Comparison of ENCODE assay signal across 8 cellular contexts in the genomic region with DNA sequence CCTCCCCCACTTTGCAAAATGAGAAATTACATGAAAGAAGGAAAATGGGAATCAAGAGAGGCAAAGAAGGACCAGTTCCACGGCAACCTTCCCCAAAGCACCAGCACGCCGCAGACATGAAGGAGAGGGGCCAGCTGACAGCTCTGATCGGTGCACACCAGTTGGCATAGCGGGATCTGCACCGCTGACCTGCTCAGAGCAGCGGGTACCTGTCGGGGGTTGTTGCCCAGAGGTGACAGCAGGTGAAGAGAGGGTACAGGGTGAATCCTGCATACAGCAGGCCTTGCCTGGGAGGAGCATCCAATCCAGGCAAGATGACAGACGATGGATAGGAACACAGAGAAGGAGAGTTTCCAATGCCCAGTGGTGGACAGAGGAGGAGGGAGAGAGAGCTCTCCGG. TPM values are rescaled to one million over a fixed set of nuclear protein-coding genes. Genes with fewer than 3 reads are reported as not detected.
DNase-seq lines count a peak whose midpoint lies in the region; ATAC-seq and TF ChIP-seq lines count a peak whose summit lies in the region.
"Had no signal": no experiment of that assay in that cellular context is flagged by ENCODE, and none has a peak within 500 bp of the region (broad histone marks: within the 10 kb centered on the region; RNA-seq: fewer than 3 reads in every experiment).

No MANE protein-coding gene starts in this region.

- H3K4me2 ChIP-seq in mesenchymal stem cell (ENCODE audit: low read length, poor library complexity, severe bottlenecking) = no peak overlapping the region

- H3K9me3 ChIP-seq in adipocyte (ENCODE audit: control insufficient read depth, low read length) = no peaks in the 10 kb centered on the region
- no peaks in the 10 kb centered on the region for H3K9me3 ChIP-seq in mesenchymal stem cell (ENCODE audit: control insufficient read depth, low read length)
- H3K9me3 ChIP-seq in suprapubic skin = no peaks in the 10 kb centered on the region

- H3K4ac ChIP-seq in mesenchymal stem cell (ENCODE audit: low read depth in 1 of 2, low read length in 2 of 2) = peak overlapping the region in 1 of 2 experiments; percentile 64

- H3K36me3 ChIP-seq in adipocyte (ENCODE audit: control insufficient read depth, insufficient read depth, low read length, severe bottlenecking) (peaks cover 12% of the 10 kb centered on the region), mesenchymal stem cell (ENCODE audit: control insufficient read depth in 1 of 2, insufficient read depth in 2 of 2, low read depth in 1 of 2, low read length in 2 of 2) (peaks cover 11 to 24% of the 10 kb centered on the region in 2 experiments), suprapubic skin (no peaks in the 10 kb centered on the region)
- H3K36me3 ChIP-seq: cardiac muscle cell had no signal

- H2BK5ac ChIP-seq in mesenchymal stem cell (ENCODE audit: low read depth, low read length, poor library complexity, severe bottlenecking) = peak overlapping the region; percentile 36

- no peak overlapping the region for H4K8ac ChIP-seq in mesenchymal stem cell (ENCODE audit: low read length)

- peaks cover 47% of the 10 kb centered on the region for H3K4me1 ChIP-seq in adipocyte (ENCODE audit: control insufficient read depth, insufficient read depth, low read length)
- H3K4me1 ChIP-seq in mesenchymal stem cell (ENCODE audit: control insufficient read depth, insufficient read depth, low read depth, low read length) = peaks cover 62% of the 10 kb centered on the region
- peaks cover 77% of the 10 kb centered on the region for H3K4me1 ChIP-seq in suprapubic skin

- no peak overlapping the region for H2BK120ac ChIP-seq in mesenchymal stem cell (ENCODE audit: low read depth, low read length)

- peak overlapping the region; percentile 76 for H3K9ac ChIP-seq in adipocyte (ENCODE audit: low read length)
- H3K9ac ChIP-seq in mesenchymal stem cell (ENCODE audit: low read length) = peak overlapping the region; percentile 88

- H3K27me3 ChIP-seq in adipocyte (replicated peaks; ENCODE audit: control insufficient read depth, insufficient read depth, low read length) (no peaks in the 10 kb centered on the region), mesenchymal stem cell (ENCODE audit: control insufficient read depth in 1 of 2, insufficient read depth in 1 of 2, low read length in 2 of 2) (no peaks in the 10 kb centered on the region), suprapubic skin (no peaks in the 10 kb centered on the region)
- H3K27me3 ChIP-seq: cardiac muscle cell had no signal

- H2AFZ ChIP-seq in mesenchymal stem cell (ENCODE audit: low read depth, low read length) = no peak overlapping the region

- peak overlapping the region; percentile 84 for H2AK5ac ChIP-seq in mesenchymal stem cell (ENCODE audit: low read length, severe bottlenecking)

- TF ChIP-seq EP300 in suprapubic skin (IDR thresholded peaks at IDR 0.05) = no peak

- 98% methylated on average over 10 of the region's 10 CpGs for WGBS in mesenchymal stem cell
- WGBS in suprapubic skin = 89% methylated on average over 10 of the region's 10 CpGs

- H3K18ac ChIP-seq in mesenchymal stem cell (ENCODE audit: low read depth in 1 of 2, low read length in 2 of 2) = peak overlapping the region; percentile 78 to 88

- ATAC-seq in GM21381 (IDR thresholded peaks at IDR 0.05; ENCODE audit: unreplicated experiment) (no peak), HG03460 (IDR thresholded peaks at IDR 0.05; ENCODE audit: unreplicated experiment) (no peak), esophagus mucosa (no peak)

- peak overlapping the region; percentile 45 for H3K4me3 ChIP-seq in Jurkat, Clone E6-1 (ENCODE audit: low read length)
- peak overlapping the region; percentile 54 for H3K4me3 ChIP-seq in adipocyte (ENCODE audit: low read length)
- H3K4me3 ChIP-seq in mesenchymal stem cell (ENCODE audit: insufficient read depth in 1 of 2, low read depth in 1 of 2, low read length in 2 of 2) = peak overlapping the region in 1 of 2 experiments; percentile 50
- no peak overlapping the region for H3K4me3 ChIP-seq in suprapubic skin
- H3K4me3 ChIP-seq: cardiac muscle cell had no signal

- H3K79me1 ChIP-seq in mesenchymal stem cell (replicated peaks; ENCODE audit: low read length, poor library complexity, severe bottlenecking) = peaks cover 27% of the 10 kb centered on the region

- H3K23ac ChIP-seq in mesenchymal stem cell (ENCODE audit: low read length in 2 of 2) = no peak overlapping the region

- H3K27ac ChIP-seq in mesenchymal stem cell (ENCODE audit: low read length, poor library complexity, severe bottlenecking) (peak overlapping the region; percentile 82), suprapubic skin (peak overlapping the region; percentile 79)
- H3K27ac ChIP-seq: cardiac muscle cell had no signal

- H2BK15ac ChIP-seq in mesenchymal stem cell (ENCODE audit: low read depth, poor library complexity, severe bottlenecking) = no peak overlapping the region

- peak overlapping the region; percentile 77 for H4K91ac ChIP-seq in mesenchymal stem cell (ENCODE audit: low read length)

- no peak for TF ChIP-seq POLR2A in suprapubic skin (IDR thresholded peaks at IDR 0.05)

- DNase-seq in Jurkat, Clone E6-1 (ENCODE audit: low read depth, low spot score) = no peak
- DNase-seq in adipocyte (ENCODE audit: low read depth) (no peak), mesenchymal stem cell (no peak), suprapubic skin (ENCODE audit: low spot score in 2 of 2) (no peak)

- TF ChIP-seq CTCF in suprapubic skin (IDR thresholded peaks at IDR 0.05) = no peak

- no peak overlapping the region for H3K14ac ChIP-seq in mesenchymal stem cell (ENCODE audit: low read length in 2 of 2)

- H2BK12ac ChIP-seq in mesenchymal stem cell (ENCODE audit: low read length in 2 of 2) = peak overlapping the region; percentile 0 to 97

RNA-seq across cellular contexts. Expression of a gene that starts 24.1 kb away (rescaled TPM):
- polyA plus RNA-seq in Jurkat, Clone E6-1 (2012; ENCODE audit: insufficient read depth, insufficient read length) = not detected
- polyA plus RNA-seq in mesenchymal stem cell (2013, experiment 1 of 2) = 0.04 TPM
- 0.05 TPM for polyA plus RNA-seq in mesenchymal stem cell (2013, experiment 2 of 2)
- total RNA-seq in suprapubic skin (10 to 100 TPM in 1 of 4 donors, 1 to 10 TPM in 3; 2.4 to 11.1 (median 3.5) TPM), esophagus mucosa (1.7 TPM)
- polyA plus RNA-seq: cardiac muscle cell had no signal

RNA-seq across cellular contexts. Expression of a gene that starts 38.3 kb away (rescaled TPM):
- polyA plus RNA-seq in Jurkat, Clone E6-1 (2012; ENCODE audit: insufficient read depth, insufficient read length) = 41.3 TPM
- 31.5 TPM for polyA plus RNA-seq in mesenchymal stem cell (2013, experiment 1 of 2)
- 30.8 TPM for polyA plus RNA-seq in mesenchymal stem cell (2013, experiment 2 of 2)
- 100 to 1,000 TPM in 1 of 4 donors, 10 to 100 TPM in 3; 60.1 to 118 (median 74.4) TPM for total RNA-seq in suprapubic skin
- 26.4 TPM for total RNA-seq in esophagus mucosa

RNA-seq across cellular contexts. Expression of a gene that starts 46.3 kb away (rescaled TPM):
- polyA plus RNA-seq in Jurkat, Clone E6-1 (2012; ENCODE audit: insufficient read depth, insufficient read length) = 25.9 TPM
- polyA plus RNA-seq in mesenchymal stem cell (2013, experiment 1 of 2) = 391 TPM
- 397 TPM for polyA plus RNA-seq in mesenchymal stem cell (2013, experiment 2 of 2)
- total RNA-seq in suprapubic skin (100 to 1,000 TPM in 1 of 4 donors, 10 to 100 TPM in 3; 48.4 to 114 (median 76.0) TPM), esophagus mucosa (16.1 TPM)
